ENCODE assay signal across 16 cellular contexts in the genomic region with DNA sequence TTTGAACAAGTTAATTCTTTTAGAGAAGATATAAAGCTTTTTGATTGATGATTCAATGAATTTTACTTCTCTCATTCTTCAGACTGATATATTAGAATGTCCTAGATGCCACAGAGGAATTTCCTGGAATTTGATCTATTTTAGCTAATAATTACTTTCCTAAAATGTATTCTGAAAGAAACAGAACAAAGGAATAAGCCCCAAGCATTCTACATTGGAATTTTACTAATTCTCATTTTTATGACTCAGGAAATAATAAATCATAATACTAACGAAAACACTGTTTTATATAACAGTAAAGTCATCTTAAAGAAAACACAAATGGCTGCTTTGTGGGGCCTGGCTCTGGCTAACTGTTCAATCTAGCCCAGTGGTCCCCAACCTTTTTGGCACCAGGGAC.
DNase-seq lines count a peak whose midpoint lies in the region; ATAC-seq and TF ChIP-seq lines count a peak whose summit lies in the region.
"Had no signal": no experiment of that assay in that cellular context is flagged by ENCODE, and none has a peak within 500 bp of the region (broad histone marks: within the 10 kb centered on the region; RNA-seq: fewer than 3 reads in every experiment).

No MANE protein-coding gene starts in this region.

- no TSS peak for BruUV-seq in PC-3 (replicated peaks; lab: Mats Ljungman, UMichigan)

- no peaks in the 10 kb centered on the region for H3K9me3 Mint-ChIP-seq in T-helper 2 cell treated with Interferon-gamma antibody and Interleukin-4, amounts not matched to agents 5 μg/mL and 100 μg/mL, for 36 hours
- no peaks in the 10 kb centered on the region for H3K9me3 Mint-ChIP-seq in nephron progenitor cell
- H3K9me3 Mint-ChIP-seq: CD14-positive monocyte; CD8-positive, alpha-beta T cell had no signal

- H3K79me2 ChIP-seq in PC-3 (ENCODE audit: low read length), result no peaks in the 10 kb centered on the region

- H3K27me3 Mint-ChIP-seq in T-helper 2 cell treated with Interferon-gamma antibody and Interleukin-4, amounts not matched to agents 5 μg/mL and 100 μg/mL, for 36 hours (ENCODE audit: low read depth), result no peaks in the 10 kb centered on the region
- H3K27me3 Mint-ChIP-seq in nephron progenitor cell (ENCODE audit: low read depth, poor library complexity), result peaks cover 3% of the 10 kb centered on the region

- H3K9me3 ChIP-seq in PC-3 (ENCODE audit: low read length), result no peaks in the 10 kb centered on the region
- H3K9me3 ChIP-seq: A549 had no signal

- no peak overlapping the region for H3K4me3 Mint-ChIP-seq in T-helper 2 cell treated with Interferon-gamma antibody and Interleukin-4, amounts not matched to agents 5 μg/mL and 100 μg/mL, for 36 hours
- H3K4me3 Mint-ChIP-seq in nephron progenitor cell, result no peak overlapping the region
- H3K4me3 Mint-ChIP-seq: CD14-positive monocyte; CD8-positive, alpha-beta T cell had no signal

- in situ Hi-C loops in astrocyte of the spinal cord (cut with HindIII; ENCODE audit: low sequenced_read_pairs), result no loop called here

- POLR2A ChIA-PET in PC-3 (lab: Charles Lee; ENCODE audit: unreplicated experiment), result no interaction called here

- H3K4me1 ChIP-seq in PC-3 (ENCODE audit: insufficient read depth, low read length), result no peaks in the 10 kb centered on the region
- H3K4me1 ChIP-seq: A549 had no signal

- peak; percentile 78 for ATAC-seq in PC-3
- ATAC-seq: A549; CD8-positive, alpha-beta T cell; HCT116 had no signal

- DNase-seq in PC-3 (no peak), astrocyte of the spinal cord (ENCODE audit: low read depth, low spot score) (peak; percentile 12), kidney glomerular epithelial cell (lab: John Stamatoyannopoulos, UW) (peak; percentile 33), nephron progenitor cell (no peak), NCI-H345 (lab: John Stamatoyannopoulos, UW) (no peak), iPS-NIHi11 (ENCODE audit: low spot score) (no peak)
- no peak for DNase-seq in T-helper 2 cell treated with Interferon-gamma antibody and Interleukin-4, amounts not matched to agents 5 μg/mL and 100 μg/mL, for 36 hours (ENCODE audit: low spot score)
- DNase-seq: CD8-positive, alpha-beta T cell; COR-L47; DMS153; DMS79 treated with DMSO at 0.1 percent for 48 hours; GDM1; GM23248 had no signal

- no peak overlapping the region for H3K9ac ChIP-seq in PC-3 (ENCODE audit: low read length)
- H3K9ac ChIP-seq: GM23248 had no signal

- H3K4me2 ChIP-seq in PC-3 (ENCODE audit: low read length), result no peak overlapping the region
- H3K4me2 ChIP-seq: A549 had no signal

- H3K27ac ChIP-seq in PC-3 (ENCODE audit: low read length), result no peak overlapping the region
- H3K27ac ChIP-seq: A549, GM23248 had no signal

- CTCF ChIA-PET in PC-3 (lab: Charles Lee), result no interaction called here

- H2AFZ ChIP-seq in PC-3 (ENCODE audit: low read length), result no peak overlapping the region
- H2AFZ ChIP-seq: GM23248 had no signal

- H3K4me1 Mint-ChIP-seq in T-helper 2 cell treated with Interferon-gamma antibody and Interleukin-4, amounts not matched to agents 5 μg/mL and 100 μg/mL, for 36 hours (ENCODE audit: low read depth), result peaks cover 2% of the 10 kb centered on the region
- H3K4me1 Mint-ChIP-seq in nephron progenitor cell, result peaks cover 51% of the 10 kb centered on the region
- H3K4me1 Mint-ChIP-seq: CD14-positive monocyte had no signal

- H3K9me2 ChIP-seq in PC-3 (replicated peaks; ENCODE audit: low read length), result no peaks in the 10 kb centered on the region

- no peaks in the 10 kb centered on the region for H3F3A ChIP-seq in PC-3 (ENCODE audit: low read length, unreplicated experiment)

- no peak overlapping the region for H3K27ac Mint-ChIP-seq in T-helper 2 cell treated with Interferon-gamma antibody and Interleukin-4, amounts not matched to agents 5 μg/mL and 100 μg/mL, for 36 hours
- H3K27ac Mint-ChIP-seq in nephron progenitor cell, result no peak overlapping the region
- H3K27ac Mint-ChIP-seq: CD8-positive, alpha-beta T cell had no signal

- H3K4me3 ChIP-seq in PC-3 (ENCODE audit: low read length) (no peak overlapping the region), astrocyte of the spinal cord (ENCODE audit: low read depth, low read length) (no peak overlapping the region)
- H3K4me3 ChIP-seq: A549, GM23248 had no signal

- H4K20me1 ChIP-seq in PC-3 (ENCODE audit: low read length), result no peaks in the 10 kb centered on the region

- no peaks in the 10 kb centered on the region for H3K27me3 ChIP-seq in PC-3 (ENCODE audit: low read length)

- intact Hi-C loops in PC-3 (cut with micrococcal nuclease), result no loop called here

- TF ChIP-seq CTCF in PC-3 (conservative IDR thresholded peaks at IDR 0.05; ENCODE audit: low read depth, low read length) (no peak), astrocyte of the spinal cord (IDR thresholded peaks at IDR 0.05; ENCODE audit: low read depth, low read length) (no peak), nephron progenitor cell (IDR thresholded peaks at IDR 0.05) (no peak)

- no peaks in the 10 kb centered on the region for H3K36me3 ChIP-seq in PC-3 (ENCODE audit: low read depth, low read length)

- H3K36me3 Mint-ChIP-seq in T-helper 2 cell treated with Interferon-gamma antibody and Interleukin-4, amounts not matched to agents 5 μg/mL and 100 μg/mL, for 36 hours (ENCODE audit: low read depth), result no peaks in the 10 kb centered on the region
- no peaks in the 10 kb centered on the region for H3K36me3 Mint-ChIP-seq in nephron progenitor cell (ENCODE audit: low read depth)
- H3K36me3 Mint-ChIP-seq: CD14-positive monocyte had no signal

Comparison
In these comparisons a context has a peak if more than half of its experiments do, and no peak if none do; other contexts are left out.
1. DNase-seq: peak in astrocyte of the spinal cord (single experiment) and kidney glomerular epithelial cell (single experiment); none in PC-3 (single experiment), T-helper 2 cell treated with Interferon-gamma antibody and Interleukin-4, amounts not matched to agents 5 μg/mL and 100 μg/mL, for 36 hours (single experiment), nephron progenitor cell (single experiment), NCI-H345 (single experiment) and iPS-NIHi11 (single experiment).